In the genomic region with DNA sequence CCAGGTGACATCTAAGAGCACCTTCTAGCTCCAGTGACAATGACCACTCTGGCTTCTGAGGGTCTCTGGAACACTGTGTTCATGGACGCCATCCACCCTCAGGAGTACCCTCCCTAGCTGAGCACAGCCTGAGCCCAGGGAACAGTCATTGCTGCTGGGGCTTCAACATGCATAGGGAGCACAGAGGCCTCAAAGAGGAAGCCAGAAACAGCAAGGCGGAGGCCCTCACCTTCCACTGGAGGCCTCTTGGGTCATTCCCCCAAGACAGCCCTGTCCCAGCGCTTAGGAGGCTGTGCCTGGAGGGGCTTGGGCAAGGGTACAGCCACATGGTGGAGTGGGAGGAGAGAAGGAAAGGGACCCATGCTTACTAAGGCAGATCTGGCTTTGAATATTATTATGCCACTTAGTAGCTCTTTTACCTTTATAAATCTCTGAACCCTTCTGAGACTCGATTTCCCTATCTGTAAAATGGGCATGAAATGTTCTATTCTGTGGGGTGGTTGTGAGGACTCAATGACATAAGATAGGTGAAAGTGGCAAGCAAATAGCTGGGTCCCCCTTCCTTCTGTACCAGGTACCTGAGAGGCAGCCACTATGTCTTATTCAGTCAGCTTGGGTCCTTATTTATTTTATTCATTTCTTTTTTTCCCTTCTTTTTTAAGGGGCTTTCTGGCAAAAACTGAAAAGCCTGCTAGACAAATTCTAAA, we compare ENCODE assay signal across 16 cellular contexts.
"Had no signal": no experiment of that assay in that cellular context is flagged by ENCODE, and none has a peak within 500 bp of the region (broad histone marks: within the 10 kb centered on the region; RNA-seq: fewer than 3 reads in every experiment).

No MANE protein-coding gene starts in this region.

- H3K27ac ChIP-seq: gastroesophageal sphincter, left ventricle myocardium inferior, pancreas, transverse colon, WERI-Rb-1 had no signal

- H3K36me3 Mint-ChIP-seq: brain, T-cell had no signal

- H3K9me3 Mint-ChIP-seq: activated CD4-positive, alpha-beta memory T cell treated with anti-CD3 and anti-CD28 coated beads, Interleukin-2, amount 10 ng/mL, durations not matched to agents 7 days and 5 days; activated T-helper 2 cell treated with anti-CD3 and anti-CD28 coated beads, Interferon-gamma antibody, Interleukin-2, Interleukin-4, amounts not matched to agents 10 μg/mL and 5 μg/mL and 100 μg/mL, durations not matched to agents 14 hours and 24 hours and 36 hours; brain; neural crest cell; T-cell had no signal

- ATAC-seq: gastroesophageal sphincter, T-cell had no signal

- H3K4me1 ChIP-seq: gastroesophageal sphincter, left ventricle myocardium inferior, pancreas, transverse colon had no signal

- DNase-seq: activated naive CD4-positive, alpha-beta T cell treated with anti-CD3 and anti-CD28 coated beads, Interleukin-2, amount 50 U/mL, for 16 hours; amygdala; cerebellar nuclear complex; dermis blood vessel endothelial cell; left ventricle myocardium inferior; pancreas; stimulated activated CD4-positive, alpha-beta T cell treated with anti-CD3 and anti-CD28 coated beads, Interleukin-4, amount 100 ng/mL, for 1 hour; T-cell; transverse colon; WERI-Rb-1 had no signal

- H3K27me3 ChIP-seq: pancreas, transverse colon had no signal

- H3K4me3 ChIP-seq: gastroesophageal sphincter, left ventricle myocardium inferior, pancreas, transverse colon had no signal

- H3K36me3 ChIP-seq: gastroesophageal sphincter, left ventricle myocardium inferior, pancreas, transverse colon, WERI-Rb-1 had no signal

- H3K4me1 Mint-ChIP-seq: brain, neural crest cell had no signal

- H3K27ac Mint-ChIP-seq: activated CD4-positive, alpha-beta memory T cell treated with anti-CD3 and anti-CD28 coated beads, Interleukin-2, amount 10 ng/mL, durations not matched to agents 7 days and 5 days; activated T-helper 2 cell treated with anti-CD3 and anti-CD28 coated beads, Interferon-gamma antibody, Interleukin-2, Interleukin-4, amounts not matched to agents 10 μg/mL and 5 μg/mL and 100 μg/mL, durations not matched to agents 14 hours and 24 hours and 36 hours; brain; T-cell had no signal

- FAIRE-seq: pancreas had no signal

- H3K9me3 ChIP-seq: gastroesophageal sphincter, left ventricle myocardium inferior, pancreas, transverse colon had no signal

- H3K4me3 Mint-ChIP-seq: activated CD4-positive, alpha-beta memory T cell treated with anti-CD3 and anti-CD28 coated beads, Interleukin-2, amount 10 ng/mL, durations not matched to agents 7 days and 5 days; activated CD4-positive, alpha-beta T cell treated with anti-CD3 and anti-CD28 coated beads for 36 hours; brain; neural crest cell; T-cell had no signal
